ENCODE assay signal across 26 cellular contexts in the genomic region with DNA sequence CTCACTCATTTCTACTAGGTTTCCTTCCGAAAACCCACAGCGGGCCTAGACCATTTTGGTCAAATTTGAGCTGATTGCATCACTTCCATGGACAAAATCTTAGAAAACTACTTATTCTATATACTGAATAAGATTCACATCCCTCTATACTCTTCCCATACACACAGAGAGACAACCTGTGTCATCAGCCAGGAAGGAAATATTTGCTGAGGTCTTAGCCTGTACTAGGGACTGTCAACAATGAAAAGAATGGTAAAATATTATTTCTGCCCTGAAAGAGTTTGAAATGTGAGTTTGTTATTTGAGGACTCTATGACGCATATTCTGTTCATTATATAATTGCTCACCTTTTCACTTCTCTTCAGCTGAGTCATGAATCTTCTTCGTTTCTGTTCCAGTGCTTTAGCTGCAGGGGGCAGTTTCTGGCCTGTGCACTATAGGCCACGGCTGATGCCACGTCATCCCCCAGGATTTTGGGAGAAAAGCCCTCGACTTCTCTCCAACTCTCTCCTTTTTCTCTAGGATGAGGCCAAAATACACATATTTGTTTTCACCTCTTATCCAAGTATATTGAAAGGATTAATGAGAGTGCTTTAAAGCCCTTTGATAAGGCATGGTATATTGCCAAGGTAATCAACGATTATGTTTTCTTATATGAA. TPM values are rescaled to one million over a fixed set of nuclear protein-coding genes. Genes with fewer than 3 reads are reported as not detected.
DNase-seq lines count a peak whose midpoint lies in the region; ATAC-seq and TF ChIP-seq lines count a peak whose summit lies in the region.
"Had no signal": no experiment of that assay in that cellular context is flagged by ENCODE, and none has a peak within 500 bp of the region (broad histone marks: within the 10 kb centered on the region; RNA-seq: fewer than 3 reads in every experiment).

No MANE protein-coding gene starts in this region.

- POLR2A ChIA-PET in activated CD4-positive, alpha-beta T cell treated with anti-CD3 and anti-CD28 coated beads for 36 hours (lab: Charles Lee): no interaction called here

- no peak overlapping the region for H3K4me3 ChIP-seq in osteoblast (ENCODE audit: insufficient read depth, low read length)
- H3K4me3 ChIP-seq: ascending aorta, GM12878, lower lobe of right lung, thoracic aorta had no signal

- CTCF ChIA-PET in activated CD4-positive, alpha-beta T cell treated with anti-CD3 and anti-CD28 coated beads for 36 hours (lab: Charles Lee): interaction anchor here (0.6 to 3.8 kb wide), 2 partner anchors 12 to 472 kb away, joined by 3 to 42 read pairs; no protein-coding TSS in a partner anchor

- no peak overlapping the region for H3K27ac Mint-ChIP-seq in activated naive CD8-positive, alpha-beta T cell treated with anti-CD3 and anti-CD28 coated beads, Interleukin-2, amount 50 U/mL, for 24 hours
- no peak overlapping the region for H3K27ac Mint-ChIP-seq in activated CD4-positive, alpha-beta T cell treated with anti-CD3 and anti-CD28 coated beads for 36 hours
- H3K27ac Mint-ChIP-seq: activated CD8-positive, alpha-beta T cell treated with anti-CD3 and anti-CD28 coated beads for 36 hours; activated T-cell treated with anti-CD3 and anti-CD28 coated beads, Interleukin-2, amount 50 U/mL, for 24 hours; stimulated activated naive B cell treated with anti-CD40 and anti-IgM and Interleukin-4, amounts not matched to agents 10 μg/mL and 1 μg/mL and 100 μg/mL, for 72 hours; T-helper 1 cell treated with Interleukin-12 subunit alpha and Interleukin-12 subunit beta and Interleukin-4 antibody, amounts not matched to agents 30 μg/mL and 1 μg/mL, for 36 hours; WTC11 had no signal

- H3K27me3 Mint-ChIP-seq in activated naive CD8-positive, alpha-beta T cell treated with anti-CD3 and anti-CD28 coated beads, Interleukin-2, amount 50 U/mL, for 24 hours: peaks cover 26% of the 10 kb centered on the region
- H3K27me3 Mint-ChIP-seq in activated CD4-positive, alpha-beta T cell treated with anti-CD3 and anti-CD28 coated beads for 36 hours: peaks cover 28% of the 10 kb centered on the region

- no peaks in the 10 kb centered on the region for H3K79me2 ChIP-seq in osteoblast (ENCODE audit: insufficient read depth, low read length)

- TF ChIP-seq CTCF in osteoblast (IDR thresholded peaks at IDR 0.05; ENCODE audit: extremely low read depth, low read depth, low read length): no peak

- no peak overlapping the region for H3K27ac ChIP-seq in osteoblast (ENCODE audit: low read depth, low read length)
- H3K27ac ChIP-seq: HL-60, lower lobe of right lung, thoracic aorta had no signal

- no peaks in the 10 kb centered on the region for H3K9me3 Mint-ChIP-seq in activated naive CD8-positive, alpha-beta T cell treated with anti-CD3 and anti-CD28 coated beads, Interleukin-2, amount 50 U/mL, for 24 hours
- no peaks in the 10 kb centered on the region for H3K9me3 Mint-ChIP-seq in activated CD4-positive, alpha-beta T cell treated with anti-CD3 and anti-CD28 coated beads for 36 hours (ENCODE audit: low read depth)
- H3K9me3 Mint-ChIP-seq: activated CD8-positive, alpha-beta T cell treated with anti-CD3 and anti-CD28 coated beads for 36 hours; T-helper 1 cell treated with Interleukin-12 subunit alpha and Interleukin-12 subunit beta and Interleukin-4 antibody, amounts not matched to agents 30 μg/mL and 1 μg/mL, for 36 hours had no signal

- H2AFZ ChIP-seq in osteoblast (ENCODE audit: low read length): no peak overlapping the region

- no peaks in the 10 kb centered on the region for H3K4me1 Mint-ChIP-seq in activated naive CD8-positive, alpha-beta T cell treated with anti-CD3 and anti-CD28 coated beads, Interleukin-2, amount 50 U/mL, for 24 hours
- H3K4me1 Mint-ChIP-seq in activated CD4-positive, alpha-beta T cell treated with anti-CD3 and anti-CD28 coated beads for 36 hours: no peaks in the 10 kb centered on the region
- H3K4me1 Mint-ChIP-seq: stimulated activated naive B cell treated with anti-CD40 and anti-IgM and Interleukin-4, amounts not matched to agents 10 μg/mL and 1 μg/mL and 100 μg/mL, for 72 hours; WTC11 had no signal

- H3K4me1 ChIP-seq in osteoblast (ENCODE audit: insufficient read depth, low read length): no peaks in the 10 kb centered on the region
- H3K4me1 ChIP-seq: ascending aorta, lower lobe of right lung had no signal

- no peak for ATAC-seq in activated naive CD8-positive, alpha-beta T cell treated with anti-CD3 and anti-CD28 coated beads, Interleukin-2, amount 50 U/mL, for 24 hours
- ATAC-seq in activated CD4-positive, alpha-beta T cell treated with anti-CD3 and anti-CD28 coated beads for 36 hours: no peak
- ATAC-seq: activated CD8-positive, alpha-beta T cell treated with anti-CD3 and anti-CD28 coated beads for 36 hours; GM12878; right cardiac atrium; stimulated activated naive B cell treated with anti-CD40 and anti-IgM and Interleukin-4, amounts not matched to agents 10 μg/mL and 1 μg/mL and 100 μg/mL, for 72 hours; WTC11 had no signal

- no peak overlapping the region for H3K4me2 ChIP-seq in osteoblast (ENCODE audit: insufficient read depth, low read length)

- no peaks in the 10 kb centered on the region for H3K36me3 Mint-ChIP-seq in activated naive CD8-positive, alpha-beta T cell treated with anti-CD3 and anti-CD28 coated beads, Interleukin-2, amount 50 U/mL, for 24 hours (ENCODE audit: low read depth)
- no peaks in the 10 kb centered on the region for H3K36me3 Mint-ChIP-seq in activated CD4-positive, alpha-beta T cell treated with anti-CD3 and anti-CD28 coated beads for 36 hours (ENCODE audit: low read depth)
- H3K36me3 Mint-ChIP-seq: stimulated activated naive B cell treated with anti-CD40 and anti-IgM and Interleukin-4, amounts not matched to agents 10 μg/mL and 1 μg/mL and 100 μg/mL, for 72 hours; WTC11 had no signal

- DNase-seq in EL (peak; percentile 15), HT1080 (ENCODE audit: low read depth) (peak; percentile 15), SHP77 treated with DMSO at 0.1 percent for 48 hours (lab: John Stamatoyannopoulos, UW) (peak; percentile 62), osteoblast (ENCODE audit: insufficient read length, low spot score, missing footprints) (peak; percentile 56), AG08396 (ENCODE audit: low spot score) (no peak)
- DNase-seq in activated naive CD8-positive, alpha-beta T cell treated with anti-CD3 and anti-CD28 coated beads, Interleukin-2, amount 50 U/mL, for 24 hours: no peak
- DNase-seq in activated CD4-positive, alpha-beta T cell treated with anti-CD3 and anti-CD28 coated beads for 36 hours: no peak
- DNase-seq: activated CD8-positive, alpha-beta T cell treated with anti-CD3 and anti-CD28 coated beads for 36 hours; activated naive CD4-positive, alpha-beta T cell treated with anti-CD3 and anti-CD28 coated beads, Interleukin-2, amount 50 U/mL, for 16 hours; activated T-cell treated with anti-CD3 and anti-CD28 coated beads, Interleukin-2, amount 50 U/mL, for 24 hours; Calu3; H7; hippocampal formation; islet precursor cell; lower lobe of right lung; NCI-H187; NCI-H446; nucleus accumbens; right cardiac atrium; stimulated activated naive B cell treated with anti-CD40 and anti-IgM and Interleukin-4, amounts not matched to agents 10 μg/mL and 1 μg/mL and 100 μg/mL, for 72 hours had no signal

- H3K9me3 ChIP-seq in osteoblast (ENCODE audit: low read depth, low read length): no peaks in the 10 kb centered on the region
- H3K9me3 ChIP-seq: lower lobe of right lung, thoracic aorta had no signal

- intact Hi-C loops in activated CD4-positive, alpha-beta T cell treated with anti-CD3 and anti-CD28 coated beads for 36 hours (cut with DNase I, micrococcal nuclease): no loop called here

- H3K36me3 ChIP-seq in osteoblast (ENCODE audit: insufficient read depth, low read length): no peaks in the 10 kb centered on the region
- H3K36me3 ChIP-seq: ascending aorta, lower lobe of right lung, thoracic aorta had no signal

- H3K27me3 ChIP-seq in osteoblast (ENCODE audit: insufficient read depth, low read length): peaks cover 4% of the 10 kb centered on the region
- H3K27me3 ChIP-seq: ascending aorta had no signal

- H3K4me3 Mint-ChIP-seq in activated naive CD8-positive, alpha-beta T cell treated with anti-CD3 and anti-CD28 coated beads, Interleukin-2, amount 50 U/mL, for 24 hours: no peak overlapping the region
- H3K4me3 Mint-ChIP-seq in activated CD4-positive, alpha-beta T cell treated with anti-CD3 and anti-CD28 coated beads for 36 hours: no peak overlapping the region
- H3K4me3 Mint-ChIP-seq: activated CD8-positive, alpha-beta T cell treated with anti-CD3 and anti-CD28 coated beads for 36 hours; activated T-cell treated with anti-CD3 and anti-CD28 coated beads, Interleukin-2, amount 50 U/mL, for 24 hours; stimulated activated naive B cell treated with anti-CD40 and anti-IgM and Interleukin-4, amounts not matched to agents 10 μg/mL and 1 μg/mL and 100 μg/mL, for 72 hours; T-helper 1 cell treated with Interleukin-12 subunit alpha and Interleukin-12 subunit beta and Interleukin-4 antibody, amounts not matched to agents 30 μg/mL and 1 μg/mL, for 36 hours; WTC11 had no signal

- no peaks in the 10 kb centered on the region for H4K20me1 ChIP-seq in osteoblast (ENCODE audit: insufficient read depth, low read length)

RNA-seq across cellular contexts. Expression of gene GSX1, which starts 47.7 kb away (rescaled TPM):
- total RNA-seq in HT1080 (2014; rRNA removed; shearing (Covaris generic)): not detected in 2 replicates
- polyA plus RNA-seq in HT1080 (2015; cell fraction: cytosol; rRNA removed): not detected in 2 replicates
- not detected in 2 replicates for polyA plus RNA-seq in HT1080 (2015; cell fraction: nucleus; rRNA removed)
- not detected in 2 replicates for total RNA-seq in osteoblast
- not detected for total RNA-seq in activated CD4-positive, alpha-beta T cell treated with anti-CD3 and anti-CD28 coated beads for 36 hours
- total RNA-seq: activated CD8-positive, alpha-beta T cell treated with anti-CD3 and anti-CD28 coated beads for 36 hours; ascending aorta; Calu3; GM12878; H7; lower lobe of right lung; right cardiac atrium; thoracic aorta; WTC11 had no signal
- polyA plus RNA-seq: GM12878, right cardiac atrium had no signal

Comparison
In these comparisons a context has a peak if more than half of its experiments do, and no peak if none do; other contexts are left out.
1. DNase-seq: peak in EL (single experiment), HT1080 (single experiment), SHP77 treated with DMSO at 0.1 percent for 48 hours (single experiment) and osteoblast (single experiment); none in activated naive CD8-positive, alpha-beta T cell treated with anti-CD3 and anti-CD28 coated beads, Interleukin-2, amount 50 U/mL, for 24 hours (single experiment), AG08396 (single experiment) and activated CD4-positive, alpha-beta T cell treated with anti-CD3 and anti-CD28 coated beads for 36 hours (single experiment).